21 cellular contexts compared by ENCODE assay signal in genomic region chr3:130490246-130490645, GRCh38. TPM values are rescaled to one million over a fixed set of nuclear protein-coding genes. Genes with fewer than 3 reads are reported as not detected.
A peak's percentile ranks its signal among the peaks of the same experiment; 100 is the strongest.
DNase-seq lines count a peak whose midpoint lies in the region; ATAC-seq and TF ChIP-seq lines count a peak whose summit lies in the region.
"Had no signal": no experiment of that assay in that cellular context is flagged by ENCODE, and none has a peak within 500 bp of the region (broad histone marks: within the 10 kb centered on the region; RNA-seq: fewer than 3 reads in every experiment).

No MANE protein-coding gene starts in this region.

- no peak overlapping the region for H4K8ac ChIP-seq in mesendoderm (ENCODE audit: low read depth, low read length)

- H3K9me3 ChIP-seq in ovary, result no peaks in the 10 kb centered on the region
- H3K9me3 ChIP-seq: BLaER1, HAP-1 had no signal

- H3K4me3 Mint-ChIP-seq in activated CD4-positive, alpha-beta T cell treated with anti-CD3 and anti-CD28 coated beads, Interleukin-2, amount 10 ng/mL, durations not matched to agents 24 days and 14 days, result no peak overlapping the region
- H3K4me3 Mint-ChIP-seq: CD8-positive, alpha-beta T cell had no signal

- H3K27me3 ChIP-seq in mesendoderm (ENCODE audit: insufficient read depth, low read length, poor library complexity) (no peaks in the 10 kb centered on the region), ovary (no peaks in the 10 kb centered on the region)
- H3K27me3 ChIP-seq: BLaER1 had no signal

- no peaks in the 10 kb centered on the region for H3K27me3 Mint-ChIP-seq in activated CD4-positive, alpha-beta T cell treated with anti-CD3 and anti-CD28 coated beads, Interleukin-2, amount 10 ng/mL, durations not matched to agents 24 days and 14 days

- peak; percentile 2 for DNase-seq in activated CD4-positive, alpha-beta T cell treated with anti-CD3 and anti-CD28 coated beads, Interleukin-2, amount 10 ng/mL, durations not matched to agents 24 days and 14 days
- DNase-seq in activated CD4-positive, alpha-beta T cell treated with anti-CD3 and anti-CD28 coated beads for 1 hour, result no peak
- peak; percentile 2 to 33 for DNase-seq in cardiac fibroblast (ENCODE audit: low read depth in 2 of 2)
- no peak for DNase-seq in mesendoderm
- no peak for DNase-seq in ovary
- no peak for DNase-seq in NCI-H2171 (lab: John Stamatoyannopoulos, UW)
- DNase-seq in NCI-H226, result no peak
- DNase-seq: CD8-positive, alpha-beta T cell; NCI-H1092 treated with DMSO at 0.1 percent for 48 hours; NCI-H2081 treated with DMSO at 0.1 percent for 48 hours; NCI-H524; Right ventricle myocardium superior had no signal

- H3K36me3 ChIP-seq in mesendoderm (ENCODE audit: control insufficient read depth, insufficient read depth, low read length) (no peaks in the 10 kb centered on the region), ovary (no peaks in the 10 kb centered on the region)
- H3K36me3 ChIP-seq: BLaER1, HAP-1 had no signal

- H2BK15ac ChIP-seq in mesendoderm (replicated peaks; ENCODE audit: low read depth), result peak overlapping the region; percentile 92

- intact Hi-C loops in activated CD4-positive, alpha-beta T cell treated with anti-CD3 and anti-CD28 coated beads, Interleukin-2, amount 10 ng/mL, durations not matched to agents 24 days and 14 days (cut with micrococcal nuclease), result no loop called here
- intact Hi-C loops in ovary (cut with DNase I), result no loop called here

- H3K4me1 ChIP-seq in mesendoderm (ENCODE audit: control insufficient read depth, low read depth, low read length), result no peaks in the 10 kb centered on the region
- H3K4me1 ChIP-seq in ovary (ENCODE audit: insufficient read depth), result no peaks in the 10 kb centered on the region
- H3K4me1 ChIP-seq: BLaER1, HAP-1 had no signal

- H3K79me2 ChIP-seq in mesendoderm (ENCODE audit: control insufficient read depth, insufficient read depth, low read length), result no peaks in the 10 kb centered on the region

- no peak overlapping the region for H4K5ac ChIP-seq in mesendoderm (ENCODE audit: low read length)

- no peak overlapping the region for H3K4me3 ChIP-seq in cardiac fibroblast (replicated peaks in 1 of 2; ENCODE audit: low read depth in 2 of 2, low read length in 2 of 2)
- no peak overlapping the region for H3K4me3 ChIP-seq in mesendoderm (ENCODE audit: low read length)
- no peak overlapping the region for H3K4me3 ChIP-seq in ovary
- H3K4me3 ChIP-seq: BLaER1, HAP-1, SK-N-MC had no signal

- no peak overlapping the region for H2AK5ac ChIP-seq in mesendoderm (ENCODE audit: low read length)

- H3K4ac ChIP-seq in mesendoderm (ENCODE audit: low read depth, low read length), result no peak overlapping the region

- H3K79me1 ChIP-seq in mesendoderm (ENCODE audit: low read length), result no peaks in the 10 kb centered on the region

- no peak overlapping the region for H2BK120ac ChIP-seq in mesendoderm (ENCODE audit: low read depth, low read length)

- no peak overlapping the region for H3K4me2 ChIP-seq in mesendoderm (ENCODE audit: low read length)
- H3K4me2 ChIP-seq: BLaER1, KMS-11 had no signal

- TF ChIP-seq EP300 in ovary (IDR thresholded peaks at IDR 0.05), result no peak

- no peak for TF ChIP-seq POLR2A in ovary (IDR thresholded peaks at IDR 0.05)

- no CpG with 5 or more reads among the region's 1 CpG for WGBS in mesendoderm (ENCODE audit: extremely low coverage, insufficient coverage, low lambda C conversion rate)
- WGBS in ovary, 3 donors, result 0 to 15% (median 10%) methylated on average over 1 of the region's 1 CpG

- ATAC-seq in HG02981 (IDR thresholded peaks at IDR 0.05; ENCODE audit: unreplicated experiment), result no peak
- ATAC-seq: CD8-positive, alpha-beta T cell; HepG2 had no signal

- no peak overlapping the region for H2BK5ac ChIP-seq in mesendoderm (ENCODE audit: low read length)

- H3K27ac ChIP-seq in mesendoderm (ENCODE audit: low read depth, low read length), result no peak overlapping the region
- no peak overlapping the region for H3K27ac ChIP-seq in ovary
- H3K27ac ChIP-seq: 22Rv1, BLaER1, KMS-11, SK-N-MC had no signal

- H3K18ac ChIP-seq in mesendoderm (ENCODE audit: low read length), result no peak overlapping the region

- no peak overlapping the region for H3K56ac ChIP-seq in mesendoderm (ENCODE audit: low read length)

- no peaks in the 10 kb centered on the region for H3K4me1 Mint-ChIP-seq in activated CD4-positive, alpha-beta T cell treated with anti-CD3 and anti-CD28 coated beads, Interleukin-2, amount 10 ng/mL, durations not matched to agents 24 days and 14 days

- no peak overlapping the region for H3K23ac ChIP-seq in mesendoderm (ENCODE audit: low read length)

- H3K36me3 Mint-ChIP-seq in activated CD4-positive, alpha-beta T cell treated with anti-CD3 and anti-CD28 coated beads, Interleukin-2, amount 10 ng/mL, durations not matched to agents 24 days and 14 days (ENCODE audit: low read depth), result no peaks in the 10 kb centered on the region
- H3K36me3 Mint-ChIP-seq: CD8-positive, alpha-beta T cell had no signal

- no peaks in the 10 kb centered on the region for H3K9me3 Mint-ChIP-seq in activated CD4-positive, alpha-beta T cell treated with anti-CD3 and anti-CD28 coated beads, Interleukin-2, amount 10 ng/mL, durations not matched to agents 24 days and 14 days
- H3K9me3 Mint-ChIP-seq: CD8-positive, alpha-beta T cell had no signal

- TF ChIP-seq CTCF in cardiac fibroblast (IDR thresholded peaks at IDR 0.05; ENCODE audit: low read depth, low read length) (no peak), ovary (IDR thresholded peaks at IDR 0.05) (no peak)

- H3K9ac ChIP-seq in mesendoderm (ENCODE audit: low read length), result no peak overlapping the region
- H3K9ac ChIP-seq: BLaER1, KMS-11 had no signal

- no peak overlapping the region for H3K27ac Mint-ChIP-seq in activated CD4-positive, alpha-beta T cell treated with anti-CD3 and anti-CD28 coated beads, Interleukin-2, amount 10 ng/mL, durations not matched to agents 24 days and 14 days
- H3K27ac Mint-ChIP-seq: CD8-positive, alpha-beta T cell had no signal

RNA-seq across cellular contexts. Expression of gene COL6A6, which starts 26.7 kb away (rescaled TPM):
- total RNA-seq in activated CD4-positive, alpha-beta T cell treated with anti-CD3 and anti-CD28 coated beads, Interleukin-2, amount 10 ng/mL, durations not matched to agents 24 days and 14 days, result not detected in 2 replicates
- polyA plus RNA-seq in mesendoderm (2013, experiment 1 of 2), result 0.07 TPM
- 0.07 TPM for polyA plus RNA-seq in mesendoderm (2013, experiment 2 of 2)
- under 1 TPM; 0.13 to 0.71 (median 0.25) TPM for total RNA-seq in ovary
- 1 to 10 TPM in 1 of 2 donors, under 1 TPM in 1; 0.21 to 1.0 TPM for polyA plus RNA-seq in ovary
- total RNA-seq: CD8-positive, alpha-beta T cell; HepG2; MCF 10A had no signal
- polyA plus RNA-seq: AG04450, HepG2 had no signal

Comparison
In these comparisons a context has a peak if more than half of its experiments do, and no peak if none do; other contexts are left out.
1. DNase-seq: peak in activated CD4-positive, alpha-beta T cell treated with anti-CD3 and anti-CD28 coated beads, Interleukin-2, amount 10 ng/mL, durations not matched to agents 24 days and 14 days (single experiment) and cardiac fibroblast (2 of 2); none in activated CD4-positive, alpha-beta T cell treated with anti-CD3 and anti-CD28 coated beads for 1 hour (single experiment), mesendoderm (single experiment), ovary (0 of 5), NCI-H2171 (single experiment) and NCI-H226 (single experiment).